ENCODE assay signal across 30 cellular contexts in the genomic region with DNA sequence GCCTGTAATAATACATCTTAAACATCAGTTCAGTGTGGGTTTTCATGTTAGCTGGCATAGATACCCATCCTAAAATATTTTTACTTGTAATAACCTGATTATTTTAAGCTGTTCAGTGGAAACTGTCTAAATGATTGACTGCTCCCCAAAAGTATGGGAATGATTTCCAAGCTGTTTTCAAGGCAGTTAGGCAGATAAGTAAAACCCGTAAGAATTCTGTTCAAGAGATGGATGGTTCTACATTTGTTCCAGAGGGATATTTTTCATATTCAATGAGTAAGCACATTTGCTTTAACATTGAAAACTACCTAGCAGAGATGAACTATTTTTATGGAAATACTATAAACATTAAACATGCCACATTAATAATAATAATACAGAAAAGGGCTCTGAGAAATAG.
"Had no signal": no experiment of that assay in that cellular context is flagged by ENCODE, and none has a peak within 500 bp of the region (broad histone marks: within the 10 kb centered on the region; RNA-seq: fewer than 3 reads in every experiment).

No MANE protein-coding gene starts in this region.

- H3K9ac ChIP-seq: parathyroid adenoma had no signal

- ATAC-seq: naive thymus-derived CD4-positive, alpha-beta T cell; natural killer cell; psoas muscle; right cardiac atrium; right lobe of liver; stimulated activated effector memory CD8-positive, alpha-beta T cell treated with anti-CD3 and anti-CD28 coated beads, Interleukin-12 subunit alpha, Interleukin-12 subunit beta, amount 100 ng/mL, for 72 hours; stimulated activated naive CD8-positive, alpha-beta T cell treated with anti-CD3 and anti-CD28 coated beads, Interleukin-15, amount 100 ng/mL, for 72 hours; stimulated activated naive CD8-positive, alpha-beta T cell treated with anti-CD3 and anti-CD28 coated beads, Interleukin-15, Interleukin-2, amounts not matched to agents 100 U/mL and 50 U/mL, for 24 hours; upper lobe of right lung had no signal

- H3K27me3 Mint-ChIP-seq: stimulated activated naive CD8-positive, alpha-beta T cell treated with anti-CD3 and anti-CD28 coated beads, Interleukin-15, amount 100 ng/mL, for 72 hours had no signal

- H3K36me3 ChIP-seq: neutrophil, ovary, right lobe of liver, sigmoid colon, suprapubic skin, tibial nerve, upper lobe of right lung, uterus had no signal

- H3K4me1 ChIP-seq: parathyroid adenoma, psoas muscle, right lobe of liver, sigmoid colon, suprapubic skin, testis, tibial nerve, upper lobe of right lung, uterus had no signal

- H3K9me3 Mint-ChIP-seq: nephron progenitor cell; neural crest cell; stimulated activated naive CD8-positive, alpha-beta T cell treated with anti-CD3 and anti-CD28 coated beads, Interleukin-15, amount 100 ng/mL, for 72 hours had no signal

- H3K27ac Mint-ChIP-seq: naive thymus-derived CD4-positive, alpha-beta T cell; natural killer cell; nephron progenitor cell; progenitor cell of endocrine pancreas; stimulated activated effector memory CD8-positive, alpha-beta T cell treated with anti-CD3 and anti-CD28 coated beads, Interleukin-12 subunit alpha, Interleukin-12 subunit beta, amount 100 ng/mL, for 72 hours; stimulated activated naive CD8-positive, alpha-beta T cell treated with anti-CD3 and anti-CD28 coated beads, Interleukin-15, amount 100 ng/mL, for 72 hours had no signal

- DNase-seq: naive thymus-derived CD4-positive, alpha-beta T cell; natural killer cell; nephron progenitor cell; nucleus accumbens; ovary; posterior cingulate gyrus; psoas muscle; right cardiac atrium; right lobe of liver; sigmoid colon; small intestine; stimulated activated CD4-positive, alpha-beta T cell treated with anti-CD3 and anti-CD28 coated beads, Interleukin-15, amount 100 ng/mL, for 24 hours; stimulated activated CD4-positive, alpha-beta T cell treated with anti-CD3 and anti-CD28 coated beads, Interleukin-2, amount 100 ng/mL, for 24 hours; stimulated activated CD4-positive, alpha-beta T cell treated with anti-CD3 and anti-CD28 coated beads, Interleukin-2, amount 100 ng/mL, for 48 hours; stimulated activated CD4-positive, alpha-beta T cell treated with anti-CD3 and anti-CD28 coated beads, Interleukin-4, amount 100 ng/mL, for 24 hours; stimulated activated naive CD4-positive, alpha-beta T cell; stimulated activated naive CD8-positive, alpha-beta T cell treated with anti-CD3 and anti-CD28 coated beads, Interleukin-15, amount 100 ng/mL, for 72 hours; stimulated activated naive CD8-positive, alpha-beta T cell treated with anti-CD3 and anti-CD28 coated beads, Interleukin-15, Interleukin-2, amounts not matched to agents 100 U/mL and 50 U/mL, for 24 hours; substantia nigra; testis; trophoblast cell; upper lobe of right lung; uterus had no signal

- H3K4me3 ChIP-seq: ovary, psoas muscle, right lobe of liver, sigmoid colon, suprapubic skin, testis, tibial nerve, upper lobe of right lung, uterus had no signal

- H3K36me3 Mint-ChIP-seq: naive thymus-derived CD4-positive, alpha-beta T cell; natural killer cell; stimulated activated effector memory CD8-positive, alpha-beta T cell treated with anti-CD3 and anti-CD28 coated beads, Interleukin-12 subunit alpha, Interleukin-12 subunit beta, amount 100 ng/mL, for 72 hours had no signal

- H3K4me3 Mint-ChIP-seq: naive thymus-derived CD4-positive, alpha-beta T cell; natural killer cell; nephron progenitor cell; neural crest cell; stimulated activated effector memory CD8-positive, alpha-beta T cell treated with anti-CD3 and anti-CD28 coated beads, Interleukin-12 subunit alpha, Interleukin-12 subunit beta, amount 100 ng/mL, for 72 hours; stimulated activated naive CD8-positive, alpha-beta T cell treated with anti-CD3 and anti-CD28 coated beads, Interleukin-15, amount 100 ng/mL, for 72 hours had no signal

- H3K9me3 ChIP-seq: neutrophil, ovary, psoas muscle, right lobe of liver, sigmoid colon, suprapubic skin, testis, tibial nerve, upper lobe of right lung, uterus had no signal

- H3K27me3 ChIP-seq: neutrophil, ovary, right lobe of liver, sigmoid colon, suprapubic skin, testis, tibial nerve, upper lobe of right lung, uterus had no signal

- H3K4me1 Mint-ChIP-seq: natural killer cell; stimulated activated effector memory CD8-positive, alpha-beta T cell treated with anti-CD3 and anti-CD28 coated beads, Interleukin-12 subunit alpha, Interleukin-12 subunit beta, amount 100 ng/mL, for 72 hours; stimulated activated naive CD8-positive, alpha-beta T cell treated with anti-CD3 and anti-CD28 coated beads, Interleukin-15, amount 100 ng/mL, for 72 hours had no signal

- FAIRE-seq: small intestine had no signal

- H3K79me2 ChIP-seq: parathyroid adenoma had no signal

- H3K27ac ChIP-seq: neutrophil, ovary, parathyroid adenoma, psoas muscle, right lobe of liver, sigmoid colon, suprapubic skin, testis, tibial nerve, upper lobe of right lung, uterus had no signal

- H2AFZ ChIP-seq: parathyroid adenoma had no signal
